In genomic region chr11:73283316-73284035, GRCh38 we compare ENCODE assay signal across 32 cellular contexts. TPM values are rescaled to one million over a fixed set of nuclear protein-coding genes. Genes with fewer than 3 reads are reported as not detected.
DNase-seq lines count a peak whose midpoint lies in the region; ATAC-seq, FAIRE-seq and TF ChIP-seq lines count a peak whose summit lies in the region.
"Had no signal": no experiment of that assay in that cellular context is flagged by ENCODE, and none has a peak within 500 bp of the region (broad histone marks: within the 10 kb centered on the region; RNA-seq: fewer than 3 reads in every experiment).

No MANE protein-coding gene starts in this region.

- H3K4me3 Mint-ChIP-seq in type B pancreatic cell, result no peak overlapping the region
- H3K4me3 Mint-ChIP-seq: activated T-cell treated with anti-CD3 and anti-CD28 coated beads, Interleukin-2, amount 50 U/mL, for 24 hours; effector memory CD8-positive, alpha-beta T cell; naive thymus-derived CD8-positive, alpha-beta T cell had no signal

- H3K4me1 Mint-ChIP-seq in type B pancreatic cell (ENCODE audit: unreplicated experiment), result peaks cover 25% of the 10 kb centered on the region

- H3K9me3 ChIP-seq in right lobe of liver (no peaks in the 10 kb centered on the region), HepG2 (ENCODE audit: low read length) (no peaks in the 10 kb centered on the region), WERI-Rb-1 (ENCODE audit: severe bottlenecking) (no peaks in the 10 kb centered on the region), mucosa of descending colon (no peaks in the 10 kb centered on the region), Karpas-422 (ENCODE audit: low read length) (no peaks in the 10 kb centered on the region)
- H3K9me3 ChIP-seq: ascending aorta, BE2C, ovary, Peyer's patch, SJSA1, thyroid gland had no signal

- TF ChIP-seq CTCF in right lobe of liver (IDR thresholded peaks at IDR 0.05), result no peak
- no peak for TF ChIP-seq CTCF in HepG2 (CRISPR knock-in tag; IDR thresholded peaks at IDR 0.05)
- no peak for TF ChIP-seq CTCF in WERI-Rb-1 (IDR thresholded peaks at IDR 0.05; ENCODE audit: low read depth, low read length)
- TF ChIP-seq CTCF in mucosa of descending colon (IDR thresholded peaks at IDR 0.05), result no peak
- no peak for TF ChIP-seq CTCF in type B pancreatic cell (conservative IDR thresholded peaks at IDR 0.05)

- no peak overlapping the region for H3K9ac ChIP-seq in HepG2 (ENCODE audit: insufficient read depth, low read depth, low read length)
- no peak overlapping the region for H3K9ac ChIP-seq in Karpas-422 (ENCODE audit: low read length)

- peak overlapping the region; percentile 39 for H3K27ac Mint-ChIP-seq in type B pancreatic cell
- H3K27ac Mint-ChIP-seq: activated T-cell treated with anti-CD3 and anti-CD28 coated beads, Interleukin-2, amount 50 U/mL, for 24 hours; effector memory CD8-positive, alpha-beta T cell had no signal

- BruUV-seq in HepG2 (replicated peaks; lab: Mats Ljungman, UMichigan), result no TSS peak

- no peak for TF ChIP-seq POLR2A in right lobe of liver (IDR thresholded peaks at IDR 0.05)
- TF ChIP-seq POLR2A in HepG2 (IDR thresholded peaks at IDR 0.05; ENCODE audit: insufficient read depth in 1 of 2, low read depth in 2 of 2, low read length in 2 of 2), result no peak

- H3K4me2 ChIP-seq in HepG2 (ENCODE audit: low read depth, low read length) (no peak overlapping the region), Karpas-422 (ENCODE audit: low read depth, low read length, poor library complexity, severe bottlenecking) (no peak overlapping the region)

- TF ChIP-seq RAD21 in HepG2 (CRISPR knock-in tag; IDR thresholded peaks at IDR 0.05), result no peak

- TF ChIP-seq EP300 in HepG2 (IDR thresholded peaks at IDR 0.05; ENCODE audit: low read depth in 2 of 2, low read length in 2 of 2), result no peak
- TF ChIP-seq EP300 in HepG2 (CRISPR knock-in tag; IDR thresholded peaks at IDR 0.05; ENCODE audit: borderline replicate concordance), result no peak

- peak in 3 of 4 donors; percentile 3 to 36 (median 28) for ATAC-seq in right lobe of liver
- ATAC-seq in HepG2, result no peak; the same call in 2 of the 3 replicates
- peak; percentile 10 for ATAC-seq in mucosa of descending colon
- no peak for ATAC-seq in HG02623 (IDR thresholded peaks at IDR 0.05; ENCODE audit: unreplicated experiment)
- ATAC-seq: effector memory CD8-positive, alpha-beta T cell; left ventricle myocardium superior; naive thymus-derived CD8-positive, alpha-beta T cell had no signal

- FAIRE-seq in HepG2 (lab: Jason Lieb, UNC), result no peak
- FAIRE-seq: small intestine had no signal

- CTCF ChIA-PET in HepG2 (lab: Yijun Ruan, JAX; ENCODE audit: low intra/inter-chr PET ratio, low total read pairs), result no interaction called here

- no peaks in the 10 kb centered on the region for H3K79me2 ChIP-seq in HepG2 (ENCODE audit: insufficient read depth, low read length)
- no peaks in the 10 kb centered on the region for H3K79me2 ChIP-seq in Karpas-422 (ENCODE audit: low read length)

- H2AFZ ChIP-seq in HepG2 (ENCODE audit: low read length) (no peak overlapping the region), Karpas-422 (ENCODE audit: low read length) (no peak overlapping the region)

- H3K4me1 ChIP-seq in right lobe of liver (no peaks in the 10 kb centered on the region), HepG2 (ENCODE audit: insufficient read depth, low read length) (peaks cover 24% of the 10 kb centered on the region), mucosa of descending colon (ENCODE audit: low read depth) (no peaks in the 10 kb centered on the region), Karpas-422 (ENCODE audit: low read length) (no peaks in the 10 kb centered on the region)

- in situ Hi-C loops in HepG2 (cut with HindIII; ENCODE audit: extremely low pct_ligation_motif_present, low pct_unique_long_range_greater_than_20kb), result no loop called here

- no peaks in the 10 kb centered on the region for H3K9me3 Mint-ChIP-seq in type B pancreatic cell
- H3K9me3 Mint-ChIP-seq: activated T-cell treated with anti-CD3 and anti-CD28 coated beads, Interleukin-2, amount 50 U/mL, for 24 hours; effector memory CD8-positive, alpha-beta T cell; naive thymus-derived CD8-positive, alpha-beta T cell had no signal

- intact Hi-C loops in right lobe of liver (cut with DNase I) (no loop called here), HepG2 (cut with micrococcal nuclease; ENCODE audit: unreplicated experiment) (no loop called here), mucosa of descending colon (cut with DNase I, micrococcal nuclease) (no loop called here)

- POLR2A ChIA-PET in HepG2 (lab: Yijun Ruan, JAX), result no interaction called here

- no peak for DNase-seq in right lobe of liver
- no peak for DNase-seq in HepG2 (ENCODE audit: low spot score)
- DNase-seq in WERI-Rb-1, result peak; percentile 64
- no peak for DNase-seq in mucosa of descending colon
- DNase-seq in type B pancreatic cell (ENCODE audit: extremely low spot score, unreplicated experiment), result no peak
- DNase-seq in T1000 (lab: John Stamatoyannopoulos, UW), result no peak
- DNase-seq in Karpas-422, result no peak
- DNase-seq: activated CD4-positive, alpha-beta T cell treated with anti-CD3 and anti-CD28 coated beads, Interleukin-2, amount 50 U/mL, for 1 hour; activated CD4-positive, CD25-positive, alpha-beta regulatory T cell; activated T-cell treated with anti-CD3 and anti-CD28 coated beads, Interleukin-2, amount 50 U/mL, for 24 hours; BE2C; central memory CD4-positive, alpha-beta T cell; cortex of kidney; DMS79 treated with DMSO at 0.1 percent for 48 hours; effector memory CD8-positive, alpha-beta T cell; erythroblast; GDM1; H7; Kasumi-1; left ventricle myocardium superior; midbrain; naive thymus-derived CD8-positive, alpha-beta T cell; NCI-H1417 treated with DMSO at 0.1 percent for 48 hours; NCI-H2029 treated with DMSO at 0.1 percent for 48 hours; NCI-H526 treated with DMSO at 0.1 percent for 48 hours; Peyer's patch; small intestine; thyroid gland had no signal

- H3K27me3 Mint-ChIP-seq in type B pancreatic cell, result peaks cover 4% of the 10 kb centered on the region
- H3K27me3 Mint-ChIP-seq: activated T-cell treated with anti-CD3 and anti-CD28 coated beads, Interleukin-2, amount 50 U/mL, for 24 hours had no signal

- H3K4me3 ChIP-seq in right lobe of liver (no peak overlapping the region), HepG2 (replicated peaks in 1 of 3; ENCODE audit: insufficient read depth in 1 of 3, low read depth in 2 of 3, low read length in 3 of 3) (no peak overlapping the region), WERI-Rb-1 (ENCODE audit: low read depth, low read length) (no peak overlapping the region), mucosa of descending colon (no peak overlapping the region), Karpas-422 (ENCODE audit: low read length) (no peak overlapping the region)
- H3K4me3 ChIP-seq: ascending aorta, ovary, Peyer's patch, SJSA1, thyroid gland had no signal

- no peaks in the 10 kb centered on the region for H3K27me3 ChIP-seq in right lobe of liver
- H3K27me3 ChIP-seq in HepG2 (ENCODE audit: control insufficient read depth in 1 of 2, insufficient read depth in 2 of 2, low read length in 2 of 2), result peaks cover 6 to 35% of the 10 kb centered on the region in 2 experiments; a peak in 4 of 5 replicates
- H3K27me3 ChIP-seq in WERI-Rb-1 (ENCODE audit: insufficient read depth, low read depth, severe bottlenecking), result no peaks in the 10 kb centered on the region
- no peaks in the 10 kb centered on the region for H3K27me3 ChIP-seq in Karpas-422 (ENCODE audit: low read length)
- H3K27me3 ChIP-seq: ascending aorta, BE2C, ovary, Peyer's patch, SJSA1, thyroid gland had no signal

- H3K36me3 ChIP-seq in right lobe of liver (no peaks in the 10 kb centered on the region), HepG2 (replicated peaks in 1 of 2; ENCODE audit: control insufficient read depth in 1 of 2, insufficient read depth in 2 of 2, low read length in 2 of 2) (no peaks in the 10 kb centered on the region), WERI-Rb-1 (no peaks in the 10 kb centered on the region), mucosa of descending colon (ENCODE audit: low read depth) (no peaks in the 10 kb centered on the region), Karpas-422 (ENCODE audit: insufficient read depth, low read length) (no peaks in the 10 kb centered on the region)
- H3K36me3 ChIP-seq: ascending aorta, ovary, Peyer's patch, SJSA1, thyroid gland had no signal

- H4K20me1 ChIP-seq in HepG2 (ENCODE audit: insufficient read depth, low read length) (no peaks in the 10 kb centered on the region), Karpas-422 (ENCODE audit: insufficient read depth, low read depth, low read length) (no peaks in the 10 kb centered on the region)

- H3K27ac ChIP-seq in right lobe of liver, result no peak overlapping the region
- H3K27ac ChIP-seq in HepG2 (ENCODE audit: extremely low read length, insufficient read depth, low read length), result no peak overlapping the region
- peak overlapping the region; percentile 34 for H3K27ac ChIP-seq in WERI-Rb-1
- no peak overlapping the region for H3K27ac ChIP-seq in Karpas-422 (ENCODE audit: low read length)
- H3K27ac ChIP-seq: ascending aorta, ovary, SJSA1, thyroid gland had no signal

- no peaks in the 10 kb centered on the region for H3K36me3 Mint-ChIP-seq in type B pancreatic cell
- H3K36me3 Mint-ChIP-seq: naive thymus-derived CD8-positive, alpha-beta T cell had no signal

- H3K9me2 ChIP-seq in Karpas-422 (replicated peaks; ENCODE audit: insufficient read depth, low read length), result no peaks in the 10 kb centered on the region

- 68% methylated on average over 9 of the region's 10 CpGs for WGBS in right lobe of liver (ENCODE audit: insufficient coverage, low coverage, low lambda C conversion rate, missing lambda C conversion rate)
- WGBS in HepG2 (ENCODE audit: low lambda C conversion rate), result 31% methylated on average over 9 of the region's 10 CpGs

RNA-seq across cellular contexts. Expression of gene P2RY6, which starts 11.3 kb away (rescaled TPM):
- 1 to 10 TPM in 1 of 6 experiments, under 1 TPM in 5; 0.24 to 1.8 (median 0.62) TPM for total RNA-seq in right lobe of liver
- total RNA-seq in HepG2 (2016; rRNA removed; fragmentation: Illumina TruSeq; extraction: Trizol), result 0.11 and 0.29 TPM in 2 replicates
- total RNA-seq in HepG2 (2016; cell fraction: cytosol; rRNA removed; fragmentation: Illumina TruSeq; extraction: Trizol; ENCODE audit: low read depth), result 0.10 TPM in 1 of 2 replicates, not detected in the other
- 0.13 and 0.27 TPM in 2 replicates for total RNA-seq in HepG2 (2016; cell fraction: insoluble cytoplasmic fraction; rRNA removed; fragmentation: Illumina TruSeq; extraction: Trizol)
- not detected in 2 replicates for total RNA-seq in HepG2 (2016; cell fraction: membrane; rRNA removed; fragmentation: Illumina TruSeq; extraction: Trizol)
- total RNA-seq in HepG2 (2016; cell fraction: nucleus; rRNA removed; fragmentation: Illumina TruSeq; extraction: Trizol), result not detected in 2 replicates
- polyA plus RNA-seq in HepG2 (2011; rRNA removed), result 0.09 and 0.29 TPM in 2 replicates
- polyA plus RNA-seq in HepG2 (2011; cell fraction: cytosol; rRNA removed), result 0.10 and 0.12 TPM in 2 replicates
- polyA plus RNA-seq in HepG2 (2011; cell fraction: nucleus; rRNA removed), result 0.05 and 0.35 TPM in 2 replicates
- 0.24 TPM in 1 of 2 replicates, not detected in the other for polyA plus RNA-seq in HepG2 (2012)
- polyA plus RNA-seq in HepG2 (2016; cell fraction: cytosol; fragmentation: Illumina TruSeq; extraction: Trizol; ENCODE audit: low read depth), result 0.05 and 0.06 TPM in 2 replicates
- 0.10 and 0.20 TPM in 2 replicates for polyA plus RNA-seq in HepG2 (2016; cell fraction: insoluble cytoplasmic fraction; fragmentation: Illumina TruSeq; extraction: Trizol; ENCODE audit: low read depth)
- polyA plus RNA-seq in HepG2 (2016; cell fraction: membrane; fragmentation: Illumina TruSeq; extraction: Trizol; ENCODE audit: low read depth), result 0.10 and 0.17 TPM in 2 replicates
- 0.36 and 0.41 TPM in 2 replicates for polyA plus RNA-seq in HepG2 (2016; cell fraction: nucleus; fragmentation: Illumina TruSeq; extraction: Trizol; ENCODE audit: insufficient read depth, low read depth)
- 0.40 and 1.7 TPM in 2 replicates for polyA minus RNA-seq in HepG2 (2011; rRNA and poly(A)+ RNA removed; ENCODE audit: low replicate concordance)
- polyA minus RNA-seq in HepG2 (2011; cell fraction: cytosol; rRNA and poly(A)+ RNA removed), result not detected in 2 replicates
- 0.12 and 0.26 TPM in 2 replicates for polyA minus RNA-seq in HepG2 (2011; cell fraction: nucleus; rRNA and poly(A)+ RNA removed)
- 1 to 10 TPM; 1.9 to 4.3 (median 2.8) TPM for total RNA-seq in mucosa of descending colon
- total RNA-seq in type B pancreatic cell (ENCODE audit: low replicate concordance), result 3.0 and 14.8 TPM in 2 replicates
- not detected in 2 replicates for total RNA-seq in Karpas-422 (2014; rRNA removed; shearing (Covaris generic); ENCODE audit: low replicate concordance)
- total RNA-seq: SJSA1 had no signal
- polyA plus RNA-seq: naive thymus-derived CD8-positive, alpha-beta T cell had no signal

RNA-seq across cellular contexts. Expression of gene ARHGEF17, which starts 24.6 kb away (rescaled TPM):
- total RNA-seq in right lobe of liver, result 1 to 10 TPM; 4.6 to 7.3 (median 5.4) TPM
- total RNA-seq in HepG2 (2016; rRNA removed; fragmentation: Illumina TruSeq; extraction: Trizol), result 5.7 and 10.7 TPM in 2 replicates
- total RNA-seq in HepG2 (2016; cell fraction: cytosol; rRNA removed; fragmentation: Illumina TruSeq; extraction: Trizol; ENCODE audit: low read depth), result 4.6 and 5.1 TPM in 2 replicates
- 3.7 and 12.1 TPM in 2 replicates for total RNA-seq in HepG2 (2016; cell fraction: insoluble cytoplasmic fraction; rRNA removed; fragmentation: Illumina TruSeq; extraction: Trizol)
- 3.3 and 3.8 TPM in 2 replicates for total RNA-seq in HepG2 (2016; cell fraction: membrane; rRNA removed; fragmentation: Illumina TruSeq; extraction: Trizol)
- total RNA-seq in HepG2 (2016; cell fraction: nucleus; rRNA removed; fragmentation: Illumina TruSeq; extraction: Trizol), result 20.3 and 20.6 TPM in 2 replicates
- 28.8 and 37.7 TPM in 2 replicates for polyA plus RNA-seq in HepG2 (2011; rRNA removed)
- 7.4 and 13.6 TPM in 2 replicates for polyA plus RNA-seq in HepG2 (2011; cell fraction: cytosol; rRNA removed)
- 250 and 318 TPM in 2 replicates for polyA plus RNA-seq in HepG2 (2011; cell fraction: nucleus; rRNA removed)
- 17.9 and 20.3 TPM in 2 replicates for polyA plus RNA-seq in HepG2 (2012)
- polyA plus RNA-seq in HepG2 (2016; cell fraction: cytosol; fragmentation: Illumina TruSeq; extraction: Trizol; ENCODE audit: low read depth), result 0.35 and 0.64 TPM in 2 replicates
- 5.4 and 7.1 TPM in 2 replicates for polyA plus RNA-seq in HepG2 (2016; cell fraction: insoluble cytoplasmic fraction; fragmentation: Illumina TruSeq; extraction: Trizol; ENCODE audit: low read depth)
- 0.76 and 0.94 TPM in 2 replicates for polyA plus RNA-seq in HepG2 (2016; cell fraction: membrane; fragmentation: Illumina TruSeq; extraction: Trizol; ENCODE audit: low read depth)
- 83.1 and 89.4 TPM in 2 replicates for polyA plus RNA-seq in HepG2 (2016; cell fraction: nucleus; fragmentation: Illumina TruSeq; extraction: Trizol; ENCODE audit: insufficient read depth, low read depth)
- 41.7 and 126 TPM in 2 replicates for polyA minus RNA-seq in HepG2 (2011; rRNA and poly(A)+ RNA removed; ENCODE audit: low replicate concordance)
- 13.5 and 20.6 TPM in 2 replicates for polyA minus RNA-seq in HepG2 (2011; cell fraction: cytosol; rRNA and poly(A)+ RNA removed)
- polyA minus RNA-seq in HepG2 (2011; cell fraction: nucleus; rRNA and poly(A)+ RNA removed), result 85.9 and 99.9 TPM in 2 replicates
- total RNA-seq in mucosa of descending colon, result 10 to 100 TPM in 2 of 3 donors, 1 to 10 TPM in 1; 7.6 to 75.8 (median 13.6) TPM
- total RNA-seq in type B pancreatic cell (ENCODE audit: low replicate concordance), result 29.2 and 69.7 TPM in 2 replicates
- total RNA-seq in Karpas-422 (2014; rRNA removed; shearing (Covaris generic); ENCODE audit: low replicate concordance), result 0.11 TPM in 1 of 2 replicates, not detected in the other
- total RNA-seq: naive thymus-derived CD8-positive, alpha-beta T cell had no signal

Comparison
In these comparisons a context has a peak if more than half of its experiments do, and no peak if none do; other contexts are left out.
1. ATAC-seq: peak in right lobe of liver (3 of 4) and mucosa of descending colon (single experiment); none in HepG2 (single experiment) and HG02623 (single experiment).